In the genomic region with DNA sequence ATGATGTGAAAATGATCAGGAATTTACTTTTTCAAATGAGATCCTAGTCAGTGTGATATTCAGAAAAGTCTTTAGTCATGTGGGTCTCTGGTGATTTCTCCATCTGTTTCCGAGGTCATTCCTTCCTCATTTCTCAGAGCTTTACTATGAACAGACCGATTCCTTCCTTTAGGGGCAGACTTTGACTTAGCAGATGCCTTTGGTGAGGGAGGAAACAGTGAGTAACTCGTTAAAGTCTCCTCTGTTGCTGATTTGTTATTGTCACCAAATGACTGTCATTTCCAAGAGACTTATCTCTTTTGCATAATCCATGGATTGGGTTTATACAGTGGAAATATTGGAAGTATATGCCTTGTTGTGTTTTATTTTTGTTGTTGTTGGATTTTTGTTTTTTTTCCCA, we compare ENCODE assay signal across 8 cellular contexts.
DNase-seq lines count a peak whose midpoint lies in the region; ATAC-seq lines count a peak whose summit lies in the region.

No MANE protein-coding gene starts in this region.

- no peak for ATAC-seq in HG03460 (IDR thresholded peaks at IDR 0.05; ENCODE audit: unreplicated experiment)

- DNase-seq in Daoy (ENCODE audit: low read depth) (peak; percentile 18), RKO (ENCODE audit: low spot score) (peak; percentile 88), fibroblast of peridontal ligament (ENCODE audit: extremely low read depth) (peak; percentile 91), pons (ENCODE audit: low spot score) (peak; percentile 82), NCI-H69 (lab: John Stamatoyannopoulos, UW) (no peak), substantia nigra (lab: John Stamatoyannopoulos, UW) (no peak), ureter (ENCODE audit: low spot score) (no peak)

- H3K27ac ChIP-seq in substantia nigra (ENCODE audit: low read depth, low read length, poor library complexity, severe bottlenecking): no peak overlapping the region

Comparison
In these comparisons a context has a peak if more than half of its experiments do, and no peak if none do; other contexts are left out.
1. DNase-seq: peak in Daoy (single experiment), RKO (single experiment), fibroblast of peridontal ligament (single experiment) and pons (single experiment); none in NCI-H69 (single experiment), substantia nigra (0 of 49) and ureter (single experiment).